In genomic region chr11:9613118-9613829, GRCh38 we compare ENCODE assay signal across 1 cellular context.
A peak's percentile ranks its signal among the peaks of the same experiment; 100 is the strongest.
TF ChIP-seq lines count a peak whose summit lies in the region.

No MANE protein-coding gene starts in this region.

TF ChIP-seq in K562, 482 proteins besides CTCF, POLR2A, EP300 and RAD21 (continued from another document and continues in another):
- TF ChIP-seq ARID4B (CRISPR knock-in tag; IDR thresholded peaks at IDR 0.05) (peak; percentile 72), KLF1 (tag; IDR thresholded peaks at IDR 0.05) (no peak), PRMT5 (CRISPR knock-in tag; IDR thresholded peaks at IDR 0.05) (no peak), SRSF3 (IDR thresholded peaks at IDR 0.05; ENCODE audit: insufficient read depth, low read length) (0 out of 2 replicates have a peak, but pooled peaks have one; percentile 38), ZNF644 (tag; IDR thresholded peaks at IDR 0.05; ENCODE audit: low read depth) (peak; percentile 55; the same call in 1 of the 2 replicates), RHOXF2B (CRISPR knock-in tag; conservative IDR thresholded peaks at IDR 0.05) (no peak), NKRF (IDR thresholded peaks at IDR 0.05; ENCODE audit: borderline replicate concordance) (no peak), ZNF3 (CRISPR knock-in tag; IDR thresholded peaks at IDR 0.05) (no peak), ARID2 (IDR thresholded peaks at IDR 0.05) (no peak), PYGO2 (tag; IDR thresholded peaks at IDR 0.05) (no peak), ERF (CRISPR knock-in tag; IDR thresholded peaks at IDR 0.05) (no peak), RBM39 (optimal IDR thresholded peaks at IDR 0.05; ENCODE audit: low read depth, low read length) (no peak), POLR2AphosphoS5 (IDR thresholded peaks at IDR 0.05; ENCODE audit: control insufficient read depth, insufficient read depth, low read depth, low read length) (peak; percentile 68), MCM5 (IDR thresholded peaks at IDR 0.05; ENCODE audit: low read depth) (no peak), FOXK2 (conservative IDR thresholded peaks at IDR 0.05 in 1 of 2, IDR thresholded peaks at IDR 0.05 in 1 of 2; ENCODE audit: low read depth in 2 of 2) (peak; percentile 60 to 75), ZNF436 (CRISPR knock-in tag; IDR thresholded peaks at IDR 0.05) (no peak), TAF15 (IDR thresholded peaks at IDR 0.05; ENCODE audit: low read depth, low read length) (no peak), RBM14 (IDR thresholded peaks at IDR 0.05; ENCODE audit: borderline replicate concordance, insufficient read depth, low read depth, low read length) (no peak), ZC3H8 (IDR thresholded peaks at IDR 0.05) (no peak), ZNF583 (CRISPR knock-in tag; IDR thresholded peaks at IDR 0.05) (peak; percentile 48; the same call in 1 of the 2 replicates), KDM2B (CRISPR knock-in tag; IDR thresholded peaks at IDR 0.05) (no peak), ZNF318 (IDR thresholded peaks at IDR 0.05; ENCODE audit: borderline replicate concordance in 1 of 2, low read depth in 1 of 2) (peak in 1 of 2 experiments; percentile 59; a peak in 1 of 4 replicates), HINFP (tag; conservative IDR thresholded peaks at IDR 0.05; ENCODE audit: low read depth) (no peak), RNF2 (IDR thresholded peaks at IDR 0.05) (0 out of 2 replicates have a peak, but pooled peaks have one; percentile 29), ZNF408 (CRISPR knock-in tag; IDR thresholded peaks at IDR 0.05; ENCODE audit: low read depth) (no peak), HNRNPUL1 (IDR thresholded peaks at IDR 0.05; ENCODE audit: low read length) (no peak), FOXJ2 (tag; IDR thresholded peaks at IDR 0.05) (no peak), E2F5 (CRISPR knock-in tag; IDR thresholded peaks at IDR 0.05) (no peak), TSHZ1 (CRISPR knock-in tag; IDR thresholded peaks at IDR 0.05) (no peak), ZFPM2 (CRISPR knock-in tag; IDR thresholded peaks at IDR 0.05) (no peak), POLR2AphosphoS2 (IDR thresholded peaks at IDR 0.05; ENCODE audit: low read length) (no peak), NFATC3 (IDR thresholded peaks at IDR 0.05) (no peak), SP2 (IDR thresholded peaks at IDR 0.05; ENCODE audit: extremely low read depth, low read depth, low read length, poor library complexity, severe bottlenecking) (no peak), NONO (IDR thresholded peaks at IDR 0.05; ENCODE audit: low read depth in 2 of 2, low read length in 1 of 2) (no peak), ZZZ3 (IDR thresholded peaks at IDR 0.05) (no peak), EHMT2 (IDR thresholded peaks at IDR 0.05) (no peak), MEF2A (IDR thresholded peaks at IDR 0.05; ENCODE audit: control insufficient read depth, low read depth, low read length) (peak; percentile 100), ZNF134 (CRISPR knock-in tag; conservative IDR thresholded peaks at IDR 0.05) (no peak), XRCC3 (IDR thresholded peaks at IDR 0.05) (no peak), GMEB1 (CRISPR knock-in tag; IDR thresholded peaks at IDR 0.05) (no peak), ZNF146 (CRISPR knock-in tag; IDR thresholded peaks at IDR 0.05; ENCODE audit: unreplicated experiment) (no peak), MCM7 (IDR thresholded peaks at IDR 0.05) (no peak), TBL1XR1 (IDR thresholded peaks at IDR 0.05; ENCODE audit: low read length in 2 of 2) (peak in 1 of 2 experiments; percentile 86; a peak in 2 of 4 replicates), GTF2A2 (tag; IDR thresholded peaks at IDR 0.05) (no peak)
